In the genomic region with DNA sequence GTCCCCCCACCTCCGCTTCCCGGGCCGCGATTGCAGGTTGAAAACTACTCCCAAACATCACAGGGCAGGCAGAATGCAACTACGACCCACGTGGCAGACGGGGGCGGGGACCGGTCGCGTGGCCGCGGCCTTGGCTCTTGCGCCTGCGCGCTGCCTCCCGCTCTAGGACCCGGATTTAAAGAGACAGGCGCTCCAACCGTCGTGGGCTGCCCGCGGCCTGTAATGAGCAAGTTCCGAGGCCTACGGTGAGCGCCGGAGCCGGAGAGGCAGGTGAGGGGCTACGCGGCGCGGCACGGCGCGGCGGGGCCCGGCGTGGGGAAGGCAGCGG, we compare ENCODE assay signal across 8 cellular contexts. TPM values are rescaled to one million over a fixed set of nuclear protein-coding genes. Genes with fewer than 3 reads are reported as not detected.
DNase-seq lines count a peak whose midpoint lies in the region; ATAC-seq, FAIRE-seq and TF ChIP-seq lines count a peak whose summit lies in the region.

LIG3 (plus strand) TSS at position 160 of the 328 bp plus-strand sequence. CDS start 2,494 bp downstream, outside the sequence.

- FAIRE-seq in small intestine (lab: Jason Lieb, UNC): no peak

- peak within 1 kb of the TSS; percentile 86 for H3K9ac ChIP-seq in mammary epithelial cell (ENCODE audit: insufficient read depth, low read length)

- peaks cover 29% of the 10 kb centered on the region for H3K79me2 ChIP-seq in mammary epithelial cell (ENCODE audit: insufficient read depth, low read length)

- dilution Hi-C loops in mammary epithelial cell (cut with HindIII; ENCODE audit: low sequenced_read_pairs): no loop called here

- no CpG with 5 or more reads among the region's 39 CpGs for WGBS in mammary epithelial cell (ENCODE audit: low coverage, missing lambda C conversion rate)
- 0 to 1% (median 0%) methylated on average over 30 to 39 of the region's 39 CpGs for WGBS in small intestine, 3 donors

- H4K20me1 ChIP-seq in mammary epithelial cell (ENCODE audit: insufficient read depth, low read length): no peaks in the 10 kb centered on the region

- no TSS peak for BruUV-seq in mammary epithelial cell (replicated peaks; lab: Mats Ljungman, UMichigan)

- peak within 1 kb of the TSS; percentile 90 for H3K27ac ChIP-seq in mammary epithelial cell (ENCODE audit: insufficient read depth, low read depth, low read length)
- peak within 1 kb of the TSS; percentile 94 to 98 for H3K27ac ChIP-seq in small intestine (ENCODE audit: low read depth in 1 of 2, low read length in 1 of 2)

- peak within 1 kb of the TSS; percentile 95 for H3K4me2 ChIP-seq in mammary epithelial cell (ENCODE audit: insufficient read depth, low read depth, low read length)

- in situ Hi-C loops in mammary epithelial cell (cut with MboI; ENCODE audit: low sequenced_read_pairs in 2 of 2): loop anchor here in 1 of 2 donors (5.0 kb wide), 1 partner anchor 112 kb away; no protein-coding TSS in a partner anchor

- peak; percentile 67 for DNase-seq in AG04449 (ENCODE audit: low read depth, low spot score)
- DNase-seq in NCI-H2227 treated with DMSO at 0.1 percent for 48 hours (lab: John Stamatoyannopoulos, UW): peak; percentile 86
- peak; percentile 91 for DNase-seq in mammary epithelial cell
- DNase-seq in iPS-NIHi11 (ENCODE audit: low spot score): peak; percentile 96
- DNase-seq in small intestine: peak; percentile 93

- H3K27me3 ChIP-seq in mammary epithelial cell (ENCODE audit: insufficient read depth, low read length): no peaks in the 10 kb centered on the region
- H3K27me3 ChIP-seq in small intestine (ENCODE audit: control insufficient read depth in 2 of 2, insufficient read depth in 2 of 2, low read length in 2 of 2): no peaks in the 10 kb centered on the region

- no peaks in the 10 kb centered on the region for H3K36me3 ChIP-seq in mammary epithelial cell (ENCODE audit: insufficient read depth, low read length)
- peaks cover 0 to 2% of the 10 kb centered on the region in 2 donors for H3K36me3 ChIP-seq in small intestine (ENCODE audit: control insufficient read depth in 2 of 2, insufficient read depth in 2 of 2, low read length in 2 of 2)

- H3K9me3 ChIP-seq in mammary epithelial cell (replicated peaks; ENCODE audit: insufficient read depth, low read length) (no peaks in the 10 kb centered on the region), small intestine (ENCODE audit: control insufficient read depth, low read depth) (no peaks in the 10 kb centered on the region)

- POLR2A ChIA-PET in AG04449 (lab: Yijun Ruan, JAX): interaction anchor here (0.9 to 1.9 kb wide), 6 partner anchors 13 to 135 kb away, joined by 3 to 8 read pairs (median 4); partner anchors contain the start of genes CCT6B, RFFL and ZNF830

- intact Hi-C loops in mammary epithelial cell (cut with micrococcal nuclease): loop anchor here (1.0 to 10.0 kb wide), 5 partner anchors 19 to 780 kb away; partner anchors contain the start of genes CCT6B, SLFN12 and ZNF830

- no peak for TF ChIP-seq CTCF in AG04449 (IDR thresholded peaks at IDR 0.05; ENCODE audit: insufficient read depth, low read length, missing control alignments)
- no peak for TF ChIP-seq CTCF in WI38 (IDR thresholded peaks at IDR 0.05; ENCODE audit: low read depth, low read length)
- no peak for TF ChIP-seq CTCF in mammary epithelial cell (conservative IDR thresholded peaks at IDR 0.05 in 1 of 2, IDR thresholded peaks at IDR 0.05 in 1 of 2; ENCODE audit: extremely low read depth in 1 of 2, insufficient read depth in 1 of 2, low read depth in 1 of 2, low read length in 2 of 2)

- ATAC-seq in GM18907 (IDR thresholded peaks at IDR 0.05; ENCODE audit: unreplicated experiment): peak; percentile 83
- ATAC-seq in HG03159 (IDR thresholded peaks at IDR 0.05; ENCODE audit: unreplicated experiment): peak; percentile 72

- peaks cover 12% of the 10 kb centered on the region for H3K4me1 ChIP-seq in mammary epithelial cell (ENCODE audit: insufficient read depth, low read length)
- H3K4me1 ChIP-seq in small intestine (ENCODE audit: control insufficient read depth in 2 of 2, insufficient read depth in 1 of 2, low read depth in 1 of 2, low read length in 1 of 2): peaks cover 2 to 5% of the 10 kb centered on the region in 2 donors

- H3K4me3 ChIP-seq in AG04449 (ENCODE audit: low read depth, low read length) (peak within 1 kb of the TSS; percentile 76), WI38 (ENCODE audit: low read depth, low read length) (peak within 1 kb of the TSS; percentile 82), mammary epithelial cell (replicated peaks in 1 of 3; ENCODE audit: insufficient read depth in 1 of 3, low read depth in 2 of 3, low read length in 3 of 3) (peak within 1 kb of the TSS; percentile 71 to 85 (median 72)), small intestine (ENCODE audit: low read depth in 1 of 2, low read length in 2 of 2) (peak within 1 kb of the TSS; percentile 61 to 71)

- CTCF ChIA-PET in AG04449 (lab: Yijun Ruan, JAX) (interaction anchor here (1.0 to 4.9 kb wide), 5 partner anchors 16 to 139 kb away, joined by 3 to 18 read pairs (median 4); partner anchors contain the start of genes CCT6B, RAD51D and ZNF830), mammary epithelial cell (lab: Charles Lee; ENCODE audit: low non-redundant PET) (no interaction called here)

- H2AFZ ChIP-seq in mammary epithelial cell (ENCODE audit: low read depth, low read length): peak within 1 kb of the TSS; percentile 68

RNA-seq across cellular contexts. Expression of gene LIG3, which starts in this region (rescaled TPM):
- total RNA-seq in mammary epithelial cell: 10 to 100 TPM; 26.8 to 42.3 TPM
- polyA plus RNA-seq in mammary epithelial cell: 19.2 TPM
- 83.0 TPM for polyA minus RNA-seq in mammary epithelial cell
- 10 to 100 TPM in 1 of 3 donors, 1 to 10 TPM in 2; 4.9 to 12.5 (median 7.4) TPM for polyA plus RNA-seq in small intestine

Comparison
In these comparisons a context has a peak if more than half of its experiments do, and no peak if none do; other contexts are left out.
1. Peak in every context shown above with its lines: DNase-seq, ATAC-seq, H3K4me3 ChIP-seq and H3K27ac ChIP-seq.